8 cellular contexts compared by ENCODE assay signal in the genomic region with DNA sequence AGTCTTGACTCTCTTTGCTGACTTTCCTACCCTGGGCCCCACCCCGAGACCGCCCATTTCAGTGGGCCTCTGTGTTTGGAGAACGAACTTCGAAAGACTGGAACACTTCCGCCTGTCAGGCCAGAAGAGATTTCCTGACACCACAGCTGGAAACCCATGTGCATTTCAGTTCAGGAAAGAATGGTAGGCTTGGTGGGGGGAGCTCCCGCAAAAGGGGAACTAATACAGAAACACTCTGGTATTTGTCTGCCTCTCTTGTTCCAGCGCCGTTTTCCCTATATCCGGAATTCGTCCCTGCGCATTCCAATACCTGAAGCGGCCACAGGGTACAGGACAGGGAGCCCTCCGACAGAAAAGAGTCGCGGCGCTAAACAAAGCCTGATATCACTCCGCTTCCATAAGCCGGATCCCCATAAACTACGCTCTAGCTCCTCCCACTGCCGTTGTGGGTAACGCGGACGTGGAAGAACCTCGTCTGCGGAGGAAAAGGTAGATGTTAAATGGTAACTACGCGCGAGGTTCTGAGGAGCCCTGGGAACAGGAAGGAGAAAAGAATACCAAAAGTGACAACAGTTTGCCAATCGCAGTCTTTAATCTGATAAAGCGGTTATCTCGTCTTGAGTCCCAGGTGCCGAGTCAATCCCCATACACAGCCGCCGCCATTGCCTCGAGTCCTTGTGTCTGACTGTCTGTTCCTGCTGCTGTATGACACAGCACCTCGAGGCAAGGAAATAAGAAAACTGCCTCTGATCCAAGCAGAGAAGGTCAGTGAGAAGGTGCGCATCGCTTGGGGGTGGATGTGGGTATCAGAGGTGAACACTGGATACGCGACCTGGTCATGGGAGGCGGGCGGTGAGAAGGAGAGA. TPM values are rescaled to one million over a fixed set of nuclear protein-coding genes. Genes with fewer than 3 reads are reported as not detected.
DNase-seq lines count a peak whose midpoint lies in the region; ATAC-seq and TF ChIP-seq lines count a peak whose summit lies in the region.

A gene (plus strand): TSS at position 432 of the 866 bp plus-strand sequence. CDS start 2,627 bp downstream, outside the sequence.

- no peaks in the 10 kb centered on the region for H3K27me3 ChIP-seq in DND-41 (ENCODE audit: insufficient read depth, low read length, poor library complexity)
- H3K27me3 ChIP-seq in GM23248 (replicated peaks; ENCODE audit: insufficient read depth), result no peaks in the 10 kb centered on the region
- no peaks in the 10 kb centered on the region for H3K27me3 ChIP-seq in foreskin keratinocyte
- no peaks in the 10 kb centered on the region for H3K27me3 ChIP-seq in neural cell (ENCODE audit: insufficient read depth, low read depth, low read length)
- no peaks in the 10 kb centered on the region for H3K27me3 ChIP-seq in stomach

- DNase-seq in DND-41 (peak; percentile 80), GM23248 (peak; percentile 93), LHCN-M2 (ENCODE audit: low read depth) (peak; percentile 87), RWPE1 (ENCODE audit: low spot score) (peak; percentile 69), foreskin keratinocyte (peak; percentile 74 to 84), stomach (peak; percentile 77)
- peak; percentile 50 for DNase-seq in activated effector memory CD4-positive, alpha-beta T cell treated with Interleukin-2 at 50 U/mL for 16 hours

- TF ChIP-seq CTCF in DND-41 (IDR thresholded peaks at IDR 0.05; ENCODE audit: borderline replicate concordance, extremely low read depth, low read length, poor library complexity, severe bottlenecking) (no peak), RWPE1 (conservative IDR thresholded peaks at IDR 0.05; ENCODE audit: low read depth) (no peak), foreskin keratinocyte (conservative IDR thresholded peaks at IDR 0.05) (peak; percentile 6), neural cell (IDR thresholded peaks at IDR 0.05; ENCODE audit: poor library complexity, severe bottlenecking) (peak; percentile 58), stomach (IDR thresholded peaks at IDR 0.05) (peak in 1 of 7 experiments; percentile 14)

- H3K4me1 ChIP-seq in DND-41 (ENCODE audit: insufficient read depth, low read length), result peaks cover 49% of the 10 kb centered on the region
- H3K4me1 ChIP-seq in GM23248 (ENCODE audit: insufficient read depth), result no peaks in the 10 kb centered on the region
- no peaks in the 10 kb centered on the region for H3K4me1 ChIP-seq in foreskin keratinocyte
- H3K4me1 ChIP-seq in stomach, result peaks cover 0 to 12% (median 5%) of the 10 kb centered on the region in 4 donors

- in situ Hi-C loops in GM23248 (cut with MboI), result no loop called here

- CTCF ChIA-PET in RWPE1 (lab: Yijun Ruan, JAX), result no interaction called here

- TF ChIP-seq POLR2A in stomach (IDR thresholded peaks at IDR 0.05), result no peak

- POLR2A ChIA-PET in RWPE1 (lab: Yijun Ruan, JAX; ENCODE audit: low non-redundant PET), result no interaction called here

- TF ChIP-seq RAD21 in neural cell (conservative IDR thresholded peaks at IDR 0.05), result no peak

- 1 to 2% methylated on average over 39 to 41 of the region's 42 CpGs for WGBS in GM23248 (ENCODE audit: low coverage in 1 of 2, low lambda C conversion rate in 2 of 2, missing lambda C conversion rate in 2 of 2), 2 experiments
- 0 to 37% (median 6%) methylated on average over 39 to 42 of the region's 42 CpGs for WGBS in stomach, 5 donors

- H3K27ac ChIP-seq in DND-41 (ENCODE audit: low read length) (peak within 1 kb of the TSS; percentile 80), GM23248 (peak within 1 kb of the TSS; percentile 80), RWPE1 (peak within 1 kb of the TSS; percentile 66), foreskin keratinocyte (peak within 1 kb of the TSS; percentile 81), neural cell (ENCODE audit: low read length) (peak within 1 kb of the TSS; percentile 93), stomach (peak within 1 kb of the TSS; percentile 63 to 84 (median 80))

- H3F3A ChIP-seq in GM23248 (ENCODE audit: insufficient read depth) (no peaks in the 10 kb centered on the region), neural cell (ENCODE audit: insufficient read depth, low read length, poor library complexity, severe bottlenecking) (no peaks in the 10 kb centered on the region)

- peak; percentile 38 for TF ChIP-seq EP300 in neural cell (conservative IDR thresholded peaks at IDR 0.05; ENCODE audit: poor library complexity, severe bottlenecking)
- TF ChIP-seq EP300 in stomach (IDR thresholded peaks at IDR 0.05), result no peak

- peaks cover 26% of the 10 kb centered on the region for H3K79me2 ChIP-seq in DND-41 (ENCODE audit: insufficient read depth, low read length)
- peaks cover 22% of the 10 kb centered on the region for H3K79me2 ChIP-seq in GM23248 (ENCODE audit: insufficient read depth)
- H3K79me2 ChIP-seq in neural cell (replicated peaks; ENCODE audit: insufficient read depth, low read length), result peaks cover 34% of the 10 kb centered on the region

- H3K4me2 ChIP-seq in DND-41 (ENCODE audit: insufficient read depth, low read length) (peak within 1 kb of the TSS; percentile 71), GM23248 (ENCODE audit: unreplicated experiment) (peak within 1 kb of the TSS; percentile 69), neural cell (ENCODE audit: low read length) (no peak within 1 kb of the TSS)

- intact Hi-C loops in stomach (cut with DNase I; ENCODE audit: low total_unique reads), result no loop called here

- H2AFZ ChIP-seq in DND-41 (ENCODE audit: low read depth, low read length), result peak within 1 kb of the TSS; percentile 98
- peak within 1 kb of the TSS; percentile 89 for H2AFZ ChIP-seq in GM23248
- peak within 1 kb of the TSS; percentile 65 for H2AFZ ChIP-seq in neural cell (ENCODE audit: low read depth, low read length)

- H4K20me1 ChIP-seq in DND-41 (ENCODE audit: insufficient read depth, low read length), result no peaks in the 10 kb centered on the region
- H4K20me1 ChIP-seq in GM23248 (ENCODE audit: insufficient read depth), result no peaks in the 10 kb centered on the region
- H4K20me1 ChIP-seq in neural cell (ENCODE audit: insufficient read depth), result no peaks in the 10 kb centered on the region

- ATAC-seq in DND-41 (ENCODE audit: insufficient read depth, low read depth) (peak; percentile 89), foreskin keratinocyte (peak; percentile 96)

- H3K9me2 ChIP-seq in GM23248 (ENCODE audit: insufficient read depth), result no peaks in the 10 kb centered on the region
- no peaks in the 10 kb centered on the region for H3K9me2 ChIP-seq in neural cell (ENCODE audit: insufficient read depth, low read length)

- H3K36me3 ChIP-seq in DND-41 (ENCODE audit: insufficient read depth, low read length) (peaks cover 16% of the 10 kb centered on the region), GM23248 (ENCODE audit: low read depth) (no peaks in the 10 kb centered on the region), neural cell (ENCODE audit: insufficient read depth, low read length) (no peaks in the 10 kb centered on the region), stomach (peaks cover 0 to 15% (median 0%) of the 10 kb centered on the region in 4 donors)

- H3K9me3 ChIP-seq in DND-41 (ENCODE audit: insufficient read depth, low read length, severe bottlenecking) (no peaks in the 10 kb centered on the region), GM23248 (ENCODE audit: low read depth) (no peaks in the 10 kb centered on the region), neural cell (ENCODE audit: low read length) (no peaks in the 10 kb centered on the region), stomach (no peaks in the 10 kb centered on the region)

- H3K9ac ChIP-seq in DND-41 (ENCODE audit: low read depth, low read length) (peak within 1 kb of the TSS; percentile 67), GM23248 (peak within 1 kb of the TSS; percentile 95), neural cell (ENCODE audit: low read length) (peak within 1 kb of the TSS; percentile 92)

- H3K4me3 ChIP-seq in DND-41 (ENCODE audit: low read depth in 1 of 2, low read length in 2 of 2) (peak within 1 kb of the TSS; percentile 49 to 81), GM23248 (peak within 1 kb of the TSS; percentile 93), neural cell (ENCODE audit: low read length) (peak within 1 kb of the TSS; percentile 79), stomach (peak within 1 kb of the TSS; percentile 55 to 62 (median 60))

TF ChIP-seq in neural cell, 6 proteins besides CTCF, POLR2A, EP300 and RAD21 (continues in another document):
- peak; percentile 23 for TF ChIP-seq SMC3 (conservative IDR thresholded peaks at IDR 0.05; ENCODE audit: poor library complexity)
- no peak for TF ChIP-seq EZH2 (IDR thresholded peaks at IDR 0.05; ENCODE audit: borderline replicate concordance, insufficient read depth, low read length, poor library complexity, severe bottlenecking)
- TF ChIP-seq TAF1 (IDR thresholded peaks at IDR 0.05; ENCODE audit: low read depth), result peak; percentile 80
- TF ChIP-seq MXI1 (conservative IDR thresholded peaks at IDR 0.05; ENCODE audit: poor library complexity, severe bottlenecking), result peak; percentile 55
- peak; percentile 99 for TF ChIP-seq POLR2AphosphoS5 (IDR thresholded peaks at IDR 0.05)

RNA-seq across cellular contexts. Expression of the gene that starts here (rescaled TPM):
- 13.9 and 17.6 TPM in 2 replicates for total RNA-seq in GM23248 (2014; rRNA removed; shearing (Covaris generic))
- polyA plus RNA-seq in GM23248 (2016; fragmentation: Nextera tagmentation; extraction: Ambion mirVana) (6.4 and 7.9 TPM in 2 replicates), foreskin keratinocyte (3.4 and 3.6 TPM in 2 replicates), neural cell (40.9 and 56.1 TPM in 2 replicates), stomach (1 to 10 TPM; 5.0 to 7.0 (median 5.1) TPM)
- total RNA-seq in LHCN-M2 (2014; rRNA removed) (13.4 and 20.0 TPM in 2 replicates), foreskin keratinocyte (7.7 and 11.1 TPM in 2 replicates), stomach (10 to 100 TPM in 1 of 5 donors, 1 to 10 TPM in 4; 2.2 to 37.1 (median 3.5) TPM)
- 4.6 TPM for polyA plus RNA-seq in LHCN-M2 (2012)
- 66.5 and 86.9 TPM in 2 replicates for polyA minus RNA-seq in neural cell

Comparison
In these comparisons a context has a peak if more than half of its experiments do, and no peak if none do; other contexts are left out.
1. Peak in every context shown above with its lines: DNase-seq, ATAC-seq, H3K4me3 ChIP-seq and H3K27ac ChIP-seq.
2. CTCF ChIP-seq: peak in foreskin keratinocyte (single experiment) and neural cell (single experiment); none in DND-41 (single experiment) and RWPE1 (single experiment).